In the genomic region with DNA sequence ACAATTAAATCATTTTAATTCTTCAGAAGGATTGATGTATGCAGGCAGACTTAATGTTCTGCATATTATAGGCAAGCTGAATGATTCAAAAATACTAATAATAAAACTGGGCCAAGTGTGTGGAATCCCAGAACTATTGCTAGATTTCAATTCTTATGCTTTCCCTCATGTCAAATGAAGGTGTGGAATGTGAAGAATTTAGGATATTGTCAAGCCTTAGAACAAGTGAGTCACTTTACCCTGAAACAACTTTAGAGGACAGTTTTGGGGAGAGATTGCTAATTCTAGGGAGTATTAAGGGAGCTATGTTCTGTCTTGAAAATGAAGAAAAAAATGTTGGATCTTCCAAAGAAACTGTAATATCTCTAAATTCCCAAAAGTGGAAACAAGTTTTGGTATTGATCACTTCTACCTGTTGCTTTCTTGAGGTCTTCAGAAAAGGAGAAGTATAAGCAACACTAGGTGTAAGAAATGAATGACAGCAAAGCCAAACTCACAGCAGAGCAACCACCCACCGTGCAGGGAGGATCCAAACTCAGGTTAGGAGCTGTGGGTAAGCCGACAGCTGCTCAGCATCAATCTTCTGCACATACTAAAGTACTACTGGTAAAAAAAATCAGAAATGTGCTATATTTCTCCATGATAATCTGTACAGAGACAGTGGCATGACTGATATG, we compare ENCODE assay signal across 28 cellular contexts.
DNase-seq lines count a peak whose midpoint lies in the region; ATAC-seq and TF ChIP-seq lines count a peak whose summit lies in the region.
"Had no signal": no experiment of that assay in that cellular context is flagged by ENCODE, and none has a peak within 500 bp of the region (broad histone marks: within the 10 kb centered on the region; RNA-seq: fewer than 3 reads in every experiment).

No MANE protein-coding gene starts in this region.

- H3K79me2 ChIP-seq in mesendoderm (ENCODE audit: control insufficient read depth, insufficient read depth, low read length): no peaks in the 10 kb centered on the region

- H3K4me2 ChIP-seq in mesendoderm (ENCODE audit: low read length): no peak overlapping the region
- H3K4me2 ChIP-seq: A549, PC-9 had no signal

- no peak overlapping the region for H2BK120ac ChIP-seq in mesendoderm (ENCODE audit: low read depth, low read length)

- no peak overlapping the region for H4K8ac ChIP-seq in mesendoderm (ENCODE audit: low read depth, low read length)

- no peaks in the 10 kb centered on the region for H3K4me1 ChIP-seq in mesendoderm (ENCODE audit: control insufficient read depth, low read depth, low read length)
- H3K4me1 ChIP-seq: A549, gastrocnemius medialis, tibial nerve had no signal

- H3K4ac ChIP-seq in mesendoderm (ENCODE audit: low read depth, low read length): no peak overlapping the region

- no peaks in the 10 kb centered on the region for H3K36me3 ChIP-seq in mesendoderm (ENCODE audit: control insufficient read depth, insufficient read depth, low read length)
- H3K36me3 ChIP-seq: gastrocnemius medialis, right atrium auricular region, tibial nerve had no signal

- no peak overlapping the region for H2BK5ac ChIP-seq in mesendoderm (ENCODE audit: low read length)

- H4K5ac ChIP-seq in mesendoderm (ENCODE audit: low read length): no peak overlapping the region

- DNase-seq in AG08395 (ENCODE audit: low spot score) (peak; percentile 36), HS-27A (ENCODE audit: low read depth) (peak; percentile 38), astrocyte of the spinal cord (ENCODE audit: low read depth, low spot score) (peak; percentile 9), mesendoderm (peak; percentile 67), NOMO-1 treated with dmso at 0.1 percent for 144 hours (lab: John Stamatoyannopoulos, UW; ENCODE audit: unreplicated experiment) (no peak), occipital lobe (lab: John Stamatoyannopoulos, UW) (no peak)
- DNase-seq: activated CD4-positive, CD25-positive, alpha-beta regulatory T cell treated with anti-CD3 and anti-CD28 coated beads, Interleukin-2, amount 50 U/mL, for 72 hours; activated CD8-positive, alpha-beta T cell treated with anti-CD3 and anti-CD28 coated beads, Interleukin-2, amount 10 ng/mL, durations not matched to agents 7 days and 5 days; activated naive CD4-positive, alpha-beta T cell; activated T-cell treated with anti-CD3 and anti-CD28 coated beads, Interleukin-2, amount 50 U/mL, for 24 hours; C1 segment of cervical spinal cord; Calu3; gastrocnemius medialis; H9; KBM-7; MV-4-11; naive B cell; PC-9; SIG-M5; stimulated activated CD4-positive, alpha-beta T cell treated with anti-CD3 and anti-CD28 coated beads, Interleukin-12 subunit alpha, Interleukin-12 subunit beta, amount 100 ng/mL, for 4 hours; stimulated activated CD4-positive, alpha-beta T cell treated with anti-CD3 and anti-CD28 coated beads, Interleukin-4, amount 100 ng/mL, for 4 hours; stimulated activated naive CD8-positive, alpha-beta T cell treated with anti-CD3 and anti-CD28 coated beads, Interleukin-15, Interleukin-2, amounts not matched to agents 100 U/mL and 50 U/mL, for 24 hours; T-helper 1 cell had no signal

- no peak overlapping the region for H3K23ac ChIP-seq in mesendoderm (ENCODE audit: low read length)

- no peaks in the 10 kb centered on the region for H3K79me1 ChIP-seq in mesendoderm (ENCODE audit: low read length)

- H3K27me3 ChIP-seq in mesendoderm (ENCODE audit: insufficient read depth, low read length, poor library complexity): no peaks in the 10 kb centered on the region
- H3K27me3 ChIP-seq: gastrocnemius medialis, right atrium auricular region, tibial nerve had no signal

- in situ Hi-C loops in astrocyte of the spinal cord (cut with HindIII; ENCODE audit: low sequenced_read_pairs): no loop called here

- WGBS in mesendoderm (ENCODE audit: extremely low coverage, insufficient coverage, low lambda C conversion rate): no CpG with 5 or more reads among the region's 2 CpGs

- no peak overlapping the region for H3K18ac ChIP-seq in mesendoderm (ENCODE audit: low read length)

- TF ChIP-seq CTCF in astrocyte of the spinal cord (IDR thresholded peaks at IDR 0.05; ENCODE audit: low read depth, low read length): no peak

- H2BK15ac ChIP-seq in mesendoderm (replicated peaks; ENCODE audit: low read depth): peak overlapping the region; percentile 92

- no peak for ATAC-seq in HG02571 (IDR thresholded peaks at IDR 0.05; ENCODE audit: unreplicated experiment)
- no peak for ATAC-seq in HG02973 (IDR thresholded peaks at IDR 0.05; ENCODE audit: unreplicated experiment)
- ATAC-seq: A549; activated CD8-positive, alpha-beta T cell treated with anti-CD3 and anti-CD28 coated beads, Interleukin-2, amount 10 ng/mL, durations not matched to agents 7 days and 5 days; gastrocnemius medialis; stimulated activated naive CD8-positive, alpha-beta T cell treated with anti-CD3 and anti-CD28 coated beads, Interleukin-15, Interleukin-2, amounts not matched to agents 100 U/mL and 50 U/mL, for 24 hours had no signal

- H3K4me3 ChIP-seq in astrocyte of the spinal cord (ENCODE audit: low read depth, low read length) (no peak overlapping the region), mesendoderm (ENCODE audit: low read length) (no peak overlapping the region)
- H3K4me3 ChIP-seq: A549, gastrocnemius medialis, PC-9, right atrium auricular region, tibial nerve had no signal

- no peak overlapping the region for H3K27ac ChIP-seq in mesendoderm (ENCODE audit: low read depth, low read length)
- H3K27ac ChIP-seq: A549, gastrocnemius medialis, PC-9, right atrium auricular region, tibial nerve had no signal

- H3K56ac ChIP-seq in mesendoderm (ENCODE audit: low read length): no peak overlapping the region

- H2AK5ac ChIP-seq in mesendoderm (ENCODE audit: low read length): no peak overlapping the region

- H3K9ac ChIP-seq in mesendoderm (ENCODE audit: low read length): no peak overlapping the region

Comparison
In these comparisons a context has a peak if more than half of its experiments do, and no peak if none do; other contexts are left out.
1. DNase-seq: peak in AG08395 (single experiment), HS-27A (single experiment), astrocyte of the spinal cord (single experiment) and mesendoderm (single experiment); none in NOMO-1 treated with dmso at 0.1 percent for 144 hours (single experiment) and occipital lobe (single experiment).